In genomic region chrY:15325207-15325606, GRCh38 we compare ENCODE assay signal across 18 cellular contexts.
A peak's percentile ranks its signal among the peaks of the same experiment; 100 is the strongest.
DNase-seq lines count a peak whose midpoint lies in the region; ATAC-seq and TF ChIP-seq lines count a peak whose summit lies in the region.
"Had no signal": no experiment of that assay in that cellular context is flagged by ENCODE, and none has a peak within 500 bp of the region (broad histone marks: within the 10 kb centered on the region; RNA-seq: fewer than 3 reads in every experiment).

No MANE protein-coding gene starts in this region.

- no peak overlapping the region for H3K27ac Mint-ChIP-seq in CD8-positive, alpha-beta T cell
- H3K27ac Mint-ChIP-seq: CD4-positive, alpha-beta memory T cell had no signal

- H3K27me3 ChIP-seq in ACC112 (ENCODE audit: insufficient read depth, low read length): no peaks in the 10 kb centered on the region
- H3K27me3 ChIP-seq in CD8-positive, alpha-beta T cell (ENCODE audit: insufficient read depth, low read length): no peaks in the 10 kb centered on the region

- H3K4me3 Mint-ChIP-seq in CD8-positive, alpha-beta T cell: no peak overlapping the region
- H3K4me3 Mint-ChIP-seq: CD4-positive, alpha-beta memory T cell had no signal

- H2AFZ ChIP-seq in ACC112 (ENCODE audit: low read length, unreplicated experiment): no peak overlapping the region

- peak; percentile 3 for DNase-seq in EL
- DNase-seq in HS-27A (ENCODE audit: low read depth): peak; percentile 66
- peak; percentile 8 for DNase-seq in epithelial cell of esophagus (ENCODE audit: low read depth)
- no peak for DNase-seq in GOT3 (lab: John Stamatoyannopoulos, UW)
- DNase-seq in CD8-positive, alpha-beta T cell: no peak
- no peak for DNase-seq in activated gamma-delta T cell (lab: John Stamatoyannopoulos, UW)
- no peak for DNase-seq in activated CD4-positive, alpha-beta T cell treated with anti-CD3 and anti-CD28 coated beads, Interleukin-2, amount 50 U/mL, for 48 hours
- DNase-seq: ACHN; C1 segment of cervical spinal cord; Caco-2; CD4-positive, alpha-beta memory T cell; DMS153; DND-41; GF-D8; H7; HCEC 1CT had no signal

- 0 out of 2 replicates have a peak overlapping the region, but pooled peaks have one; percentile 45 for H3K27ac ChIP-seq in ACC112 (ENCODE audit: low read depth, low read length)
- H3K27ac ChIP-seq in CD8-positive, alpha-beta T cell (ENCODE audit: low read depth, low read length): no peak overlapping the region
- H3K27ac ChIP-seq: 22Rv1 had no signal

- H3K27me3 Mint-ChIP-seq in CD8-positive, alpha-beta T cell (ENCODE audit: low read depth): no peaks in the 10 kb centered on the region

- no peaks in the 10 kb centered on the region for H3K36me3 ChIP-seq in ACC112 (ENCODE audit: insufficient read depth, low read length)
- no peaks in the 10 kb centered on the region for H3K36me3 ChIP-seq in CD8-positive, alpha-beta T cell (ENCODE audit: insufficient read depth, low read length)

- peaks cover 7% of the 10 kb centered on the region for H3K4me1 ChIP-seq in ACC112 (ENCODE audit: control insufficient read depth, insufficient read depth, low read length, unreplicated experiment)
- H3K4me1 ChIP-seq in CD8-positive, alpha-beta T cell (ENCODE audit: insufficient read depth, low read length): no peaks in the 10 kb centered on the region
- H3K4me1 ChIP-seq: Caco-2 had no signal

- H3K4me3 ChIP-seq in ACC112 (ENCODE audit: low read depth, low read length): no peak overlapping the region
- H3K4me3 ChIP-seq in epithelial cell of esophagus (ENCODE audit: low read length): no peak overlapping the region
- H3K4me3 ChIP-seq in CD8-positive, alpha-beta T cell (ENCODE audit: low read depth, low read length): no peak overlapping the region

- H3K4me1 Mint-ChIP-seq in CD8-positive, alpha-beta T cell (ENCODE audit: low read depth): peaks cover 4% of the 10 kb centered on the region
- H3K4me1 Mint-ChIP-seq: CD4-positive, alpha-beta memory T cell had no signal

- intact Hi-C loops in CD8-positive, alpha-beta T cell (cut with DNase I, micrococcal nuclease): no loop called here

- ATAC-seq in CD8-positive, alpha-beta T cell: no peak

- H3K9me3 ChIP-seq in CD8-positive, alpha-beta T cell (ENCODE audit: low read length): no peaks in the 10 kb centered on the region
- H3K9me3 ChIP-seq: Caco-2 had no signal

- no peaks in the 10 kb centered on the region for H3K36me3 Mint-ChIP-seq in CD8-positive, alpha-beta T cell
- H3K36me3 Mint-ChIP-seq: CD4-positive, alpha-beta memory T cell had no signal

- H3K9me3 Mint-ChIP-seq in CD8-positive, alpha-beta T cell: no peaks in the 10 kb centered on the region
- H3K9me3 Mint-ChIP-seq: CD4-positive, alpha-beta memory T cell had no signal

- CTCF ChIA-PET in CD8-positive, alpha-beta T cell (lab: Charles Lee): no interaction called here

- no peaks in the 10 kb centered on the region for H3K79me2 ChIP-seq in ACC112 (ENCODE audit: control insufficient read depth, insufficient read depth, low read length, unreplicated experiment)

- POLR2A ChIA-PET in CD8-positive, alpha-beta T cell (lab: Charles Lee): no interaction called here

- TF ChIP-seq CTCF in epithelial cell of esophagus (IDR thresholded peaks at IDR 0.05; ENCODE audit: insufficient read depth, low read depth, low read length, missing control alignments): no peak
- TF ChIP-seq CTCF in CD8-positive, alpha-beta T cell (IDR thresholded peaks at IDR 0.05): no peak

Comparison
In these comparisons a context has a peak if more than half of its experiments do, and no peak if none do; other contexts are left out.
1. DNase-seq: peak in EL (single experiment), HS-27A (single experiment) and epithelial cell of esophagus (single experiment); none in GOT3 (single experiment), CD8-positive, alpha-beta T cell (0 of 7), activated gamma-delta T cell (single experiment) and activated CD4-positive, alpha-beta T cell treated with anti-CD3 and anti-CD28 coated beads, Interleukin-2, amount 50 U/mL, for 48 hours (0 of 2).